Comparison of ENCODE assay signal across 34 cellular contexts in the genomic region with DNA sequence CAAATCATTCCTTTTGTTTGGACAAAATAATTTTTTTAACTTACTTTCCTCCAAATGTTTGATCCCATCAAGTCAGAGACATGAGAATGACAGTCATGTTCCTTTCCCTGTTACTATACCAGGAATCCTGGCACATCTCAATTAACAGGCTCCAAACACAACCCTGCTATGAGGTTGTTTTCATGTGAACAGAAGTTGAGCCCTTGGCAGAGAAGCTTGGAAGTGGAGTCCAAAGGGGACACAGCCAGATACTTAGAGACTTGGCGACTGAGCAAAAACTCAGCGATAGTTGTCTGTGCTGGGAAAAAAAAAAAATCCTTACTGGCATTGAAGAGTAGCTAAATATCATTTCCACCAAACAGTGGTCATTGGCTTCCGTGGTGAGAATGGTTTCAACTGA. TPM values are rescaled to one million over a fixed set of nuclear protein-coding genes. Genes with fewer than 3 reads are reported as not detected.
"Had no signal": no experiment of that assay in that cellular context is flagged by ENCODE, and none has a peak within 500 bp of the region (broad histone marks: within the 10 kb centered on the region; RNA-seq: fewer than 3 reads in every experiment).

No MANE protein-coding gene starts in this region.

- H3K27ac Mint-ChIP-seq: activated B cell treated with CpG ODN at 0.5 μM for 24 hours; activated CD4-positive, alpha-beta memory T cell treated with anti-CD3 and anti-CD28 coated beads for 36 hours; activated CD4-positive, alpha-beta T cell treated with anti-CD3 and anti-CD28 coated beads, Interleukin-2, amount 10 ng/mL, durations not matched to agents 24 days and 14 days; activated CD8-positive, alpha-beta T cell treated with anti-CD3 and anti-CD28 coated beads for 36 hours; activated naive CD8-positive, alpha-beta T cell; activated naive CD8-positive, alpha-beta T cell treated with anti-CD3 and anti-CD28 coated beads, Interleukin-2, amount 10 ng/mL, durations not matched to agents 7 days and 5 days; activated naive CD8-positive, alpha-beta T cell treated with anti-CD3 and anti-CD28 coated beads, Interleukin-2, amount 50 U/mL, for 24 hours; activated T-cell treated with anti-CD3 and anti-CD28 coated beads, Interleukin-2, amount 50 U/mL, for 24 hours; activated T-helper 2 cell treated with anti-CD3 and anti-CD28 coated beads, Interferon-gamma antibody, Interleukin-2, Interleukin-4, amounts not matched to agents 10 μg/mL and 5 μg/mL and 100 μg/mL, durations not matched to agents 14 hours and 24 hours and 36 hours; T-helper 1 cell treated with Interleukin-12 subunit alpha and Interleukin-12 subunit beta and Interleukin-4 antibody, amounts not matched to agents 30 μg/mL and 1 μg/mL, for 36 hours; T-helper 2 cell treated with Interferon-gamma antibody and Interleukin-4, amounts not matched to agents 5 μg/mL and 100 μg/mL, for 36 hours had no signal

- H3K27me3 Mint-ChIP-seq: activated CD4-positive, alpha-beta T cell treated with anti-CD3 and anti-CD28 coated beads, Interleukin-2, amount 10 ng/mL, durations not matched to agents 24 days and 14 days; activated CD8-positive, alpha-beta T cell treated with anti-CD3 and anti-CD28 coated beads for 36 hours; activated naive CD8-positive, alpha-beta T cell had no signal

- DNase-seq: activated B cell treated with CpG ODN at 0.5 μM for 24 hours; activated CD4-positive, alpha-beta memory T cell treated with anti-CD3 and anti-CD28 coated beads for 36 hours; activated CD4-positive, alpha-beta T cell treated with anti-CD3 and anti-CD28 coated beads for 4 hours; activated CD4-positive, alpha-beta T cell treated with anti-CD3 and anti-CD28 coated beads, Interleukin-2, amount 10 ng/mL, durations not matched to agents 24 days and 14 days; activated CD4-positive, alpha-beta T cell treated with anti-CD3 and anti-CD28 coated beads, Interleukin-2, amount 50 U/mL, for 1 hour; activated CD4-positive, alpha-beta T cell treated with anti-CD3 and anti-CD28 coated beads, Interleukin-2, amount 50 U/mL, for 4 hours; activated CD4-positive, CD25-positive, alpha-beta regulatory T cell treated with anti-CD3 and anti-CD28 coated beads, Interleukin-2, amount 50 U/mL, for 72 hours; activated CD8-positive, alpha-beta memory T cell treated with anti-CD3 and anti-CD28 coated beads, Interleukin-2, amount 50 U/mL, for 4 hours; activated CD8-positive, alpha-beta T cell treated with anti-CD3 and anti-CD28 coated beads for 36 hours; activated effector memory CD4-positive, alpha-beta T cell treated with Interleukin-2 at 50 U/mL for 16 hours; activated gamma-delta T cell; activated naive CD4-positive, alpha-beta T cell treated with anti-CD3 and anti-CD28 coated beads, Interleukin-2, amount 50 U/mL, for 16 hours; activated naive CD4-positive, alpha-beta T cell treated with Interleukin-2 at 50 U/mL for 16 hours; activated naive CD8-positive, alpha-beta T cell treated with anti-CD3 and anti-CD28 coated beads, Interleukin-2, amount 10 ng/mL, durations not matched to agents 7 days and 5 days; activated naive CD8-positive, alpha-beta T cell treated with anti-CD3 and anti-CD28 coated beads, Interleukin-2, amount 50 U/mL, for 24 hours; activated T-cell treated with anti-CD3 and anti-CD28 coated beads, Interleukin-2, amount 50 U/mL, for 24 hours; activated T-cell treated with anti-CD3 and anti-CD28 coated beads, Interleukin-2, amount 50 U/mL, for 48 hours; caudate nucleus; cerebellar nuclear complex; SW 1271; T-helper 1 cell; T-helper 2 cell; T-helper 9 cell had no signal

- ATAC-seq: activated CD8-positive, alpha-beta T cell treated with anti-CD3 and anti-CD28 coated beads for 36 hours; activated naive CD8-positive, alpha-beta T cell treated with anti-CD3 and anti-CD28 coated beads, Interleukin-2, amount 50 U/mL, for 24 hours had no signal

- H3K4me3 Mint-ChIP-seq: activated B cell treated with CpG ODN at 0.5 μM for 24 hours; activated CD4-positive, alpha-beta memory T cell treated with anti-CD3 and anti-CD28 coated beads for 36 hours; activated CD4-positive, alpha-beta T cell treated with anti-CD3 and anti-CD28 coated beads, Interleukin-2, amount 10 ng/mL, durations not matched to agents 24 days and 14 days; activated CD8-positive, alpha-beta T cell treated with anti-CD3 and anti-CD28 coated beads for 36 hours; activated naive CD8-positive, alpha-beta T cell; activated naive CD8-positive, alpha-beta T cell treated with anti-CD3 and anti-CD28 coated beads, Interleukin-2, amount 10 ng/mL, durations not matched to agents 7 days and 5 days; activated naive CD8-positive, alpha-beta T cell treated with anti-CD3 and anti-CD28 coated beads, Interleukin-2, amount 50 U/mL, for 24 hours; activated T-cell treated with anti-CD3 and anti-CD28 coated beads, Interleukin-2, amount 50 U/mL, for 24 hours; brain; central memory CD8-positive, alpha-beta T cell; T-helper 1 cell treated with Interleukin-12 subunit alpha and Interleukin-12 subunit beta and Interleukin-4 antibody, amounts not matched to agents 30 μg/mL and 1 μg/mL, for 36 hours; T-helper 2 cell treated with Interferon-gamma antibody and Interleukin-4, amounts not matched to agents 5 μg/mL and 100 μg/mL, for 36 hours had no signal

- H3K4me1 Mint-ChIP-seq: activated B cell treated with CpG ODN at 0.5 μM for 24 hours; activated CD4-positive, alpha-beta T cell treated with anti-CD3 and anti-CD28 coated beads, Interleukin-2, amount 10 ng/mL, durations not matched to agents 24 days and 14 days; activated naive CD8-positive, alpha-beta T cell treated with anti-CD3 and anti-CD28 coated beads, Interleukin-2, amount 10 ng/mL, durations not matched to agents 7 days and 5 days; activated naive CD8-positive, alpha-beta T cell treated with anti-CD3 and anti-CD28 coated beads, Interleukin-2, amount 50 U/mL, for 24 hours; central memory CD8-positive, alpha-beta T cell had no signal

- H3K27me3 ChIP-seq: ascending aorta, cardiac muscle cell had no signal

- H3K4me1 ChIP-seq: ascending aorta had no signal

- H3K36me3 Mint-ChIP-seq: activated naive CD8-positive, alpha-beta T cell; activated naive CD8-positive, alpha-beta T cell treated with anti-CD3 and anti-CD28 coated beads, Interleukin-2, amount 10 ng/mL, durations not matched to agents 7 days and 5 days; brain had no signal

- H3K4me3 ChIP-seq: ascending aorta, cardiac muscle cell had no signal

- H3K36me3 ChIP-seq: ascending aorta, cardiac muscle cell had no signal

- H3K27ac ChIP-seq: cardiac muscle cell, VCaP had no signal

RNA-seq across cellular contexts. Expression of a gene that starts 12.8 kb away (rescaled TPM):
- total RNA-seq: activated B cell treated with CpG ODN at 0.5 μM for 24 hours; activated CD4-positive, alpha-beta memory T cell treated with anti-CD3 and anti-CD28 coated beads for 36 hours; activated CD8-positive, alpha-beta memory T cell treated with anti-CD3 and anti-CD28 coated beads for 36 hours; activated CD8-positive, alpha-beta T cell treated with anti-CD3 and anti-CD28 coated beads for 36 hours; activated naive CD8-positive, alpha-beta T cell treated with anti-CD3 and anti-CD28 coated beads, Interleukin-2, amount 10 ng/mL, durations not matched to agents 7 days and 5 days; activated T-helper 2 cell treated with anti-CD3 and anti-CD28 coated beads, Interferon-gamma antibody, Interleukin-2, Interleukin-4, amounts not matched to agents 10 μg/mL and 5 μg/mL and 100 μg/mL, durations not matched to agents 14 hours and 24 hours and 36 hours; ascending aorta; cardiac muscle cell had no signal

RNA-seq across cellular contexts. Expression of a gene that starts 27.0 kb away (rescaled TPM):
- total RNA-seq: activated B cell treated with CpG ODN at 0.5 μM for 24 hours; activated CD4-positive, alpha-beta memory T cell treated with anti-CD3 and anti-CD28 coated beads for 36 hours; activated CD4-positive, alpha-beta T cell treated with anti-CD3 and anti-CD28 coated beads, Interleukin-2, amount 10 ng/mL, durations not matched to agents 24 days and 14 days; activated CD8-positive, alpha-beta memory T cell treated with anti-CD3 and anti-CD28 coated beads for 36 hours; activated CD8-positive, alpha-beta T cell treated with anti-CD3 and anti-CD28 coated beads for 36 hours; activated naive CD8-positive, alpha-beta T cell treated with anti-CD3 and anti-CD28 coated beads, Interleukin-2, amount 10 ng/mL, durations not matched to agents 7 days and 5 days; activated T-helper 2 cell treated with anti-CD3 and anti-CD28 coated beads, Interferon-gamma antibody, Interleukin-2, Interleukin-4, amounts not matched to agents 10 μg/mL and 5 μg/mL and 100 μg/mL, durations not matched to agents 14 hours and 24 hours and 36 hours; ascending aorta; bronchial epithelial cell; cardiac muscle cell had no signal
